ENCODE assay signal across 20 cellular contexts in the genomic region with DNA sequence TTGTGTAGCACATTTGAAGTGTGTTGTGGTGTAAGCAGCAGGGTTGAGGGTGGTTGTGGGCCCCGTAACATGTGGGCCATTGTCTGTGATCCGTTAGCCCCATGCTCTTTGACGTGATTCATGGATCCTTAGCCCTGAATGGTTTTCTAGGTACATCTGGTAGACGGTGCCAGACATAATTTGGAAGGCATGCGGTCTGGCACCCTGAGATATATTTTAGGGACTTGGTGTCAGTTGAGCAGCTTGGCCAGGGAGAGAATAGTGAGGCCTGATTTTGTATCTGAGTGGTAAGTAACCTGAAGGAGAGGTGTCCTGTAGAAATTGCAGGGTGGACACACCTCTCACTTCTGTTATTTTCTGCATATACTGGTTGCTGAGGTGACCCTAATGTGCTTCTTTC. TPM values are rescaled to one million over a fixed set of nuclear protein-coding genes. Genes with fewer than 3 reads are reported as not detected.
DNase-seq lines count a peak whose midpoint lies in the region; ATAC-seq and TF ChIP-seq lines count a peak whose summit lies in the region.
"Had no signal": no experiment of that assay in that cellular context is flagged by ENCODE, and none has a peak within 500 bp of the region (broad histone marks: within the 10 kb centered on the region; RNA-seq: fewer than 3 reads in every experiment).

No MANE protein-coding gene starts in this region.

- no peak for TF ChIP-seq EP300 in esophagus muscularis mucosa (IDR thresholded peaks at IDR 0.05)

- intact Hi-C loops in Right ventricle myocardium inferior (cut with DNase I) (no loop called here), right cardiac atrium (cut with DNase I) (no loop called here), esophagus muscularis mucosa (cut with DNase I) (no loop called here)

- 87% methylated on average over 5 of the region's 5 CpGs for WGBS in right cardiac atrium
- 93% methylated on average over 3 of the region's 5 CpGs for WGBS in esophagus muscularis mucosa

- H3K4me3 ChIP-seq in right cardiac atrium (ENCODE audit: low read length) (no peak overlapping the region), esophagus muscularis mucosa (no peak overlapping the region)
- H3K4me3 ChIP-seq: BLaER1, GM23338 had no signal

- no peaks in the 10 kb centered on the region for H3K36me3 ChIP-seq in esophagus muscularis mucosa
- H3K36me3 ChIP-seq: BLaER1 had no signal

- H3K4me1 ChIP-seq in right cardiac atrium (ENCODE audit: control insufficient read depth, insufficient read depth, low read length) (no peaks in the 10 kb centered on the region), esophagus muscularis mucosa (no peaks in the 10 kb centered on the region)
- H3K4me1 ChIP-seq: BLaER1 had no signal

- no peak overlapping the region for H3K27ac ChIP-seq in right cardiac atrium (ENCODE audit: low read length)
- no peak overlapping the region for H3K27ac ChIP-seq in esophagus muscularis mucosa (replicated peaks in 1 of 4)
- H3K27ac ChIP-seq: BLaER1 had no signal

- no peak for TF ChIP-seq CTCF in esophagus muscularis mucosa (IDR thresholded peaks at IDR 0.05)

- DNase-seq in Right ventricle myocardium inferior (ENCODE audit: missing footprints) (no peak), right cardiac atrium (no peak), G401 (ENCODE audit: low spot score) (peak; percentile 67), NCI-H446 treated with DMSO at 0.1 percent for 48 hours (lab: John Stamatoyannopoulos, UW) (peak; percentile 62), esophagus muscularis mucosa (ENCODE audit: extremely low spot score) (peak; percentile 88), epidermal melanocyte (ENCODE audit: insufficient read length, low spot score) (no peak), NCI-H146 (lab: John Stamatoyannopoulos, UW) (no peak)
- DNase-seq: 8988T; CD4-positive, alpha-beta memory T cell; DMS53; DND-41; EL had no signal

- ATAC-seq in Right ventricle myocardium inferior (peak; percentile 23), right cardiac atrium (no peak), GM18505 (IDR thresholded peaks at IDR 0.05; ENCODE audit: unreplicated experiment) (no peak)
- ATAC-seq: GM23338, HCT116, HepG2 had no signal

- H3K27me3 ChIP-seq in right cardiac atrium (ENCODE audit: control insufficient read depth, insufficient read depth) (no peaks in the 10 kb centered on the region), esophagus muscularis mucosa (no peaks in the 10 kb centered on the region)
- H3K27me3 ChIP-seq: BLaER1 had no signal

- in situ Hi-C loops in G401 (cut with HindIII; ENCODE audit: low sequenced_read_pairs) = no loop called here

- no peaks in the 10 kb centered on the region for H3K9me3 ChIP-seq in right cardiac atrium (ENCODE audit: control insufficient read depth, low read length)
- no peaks in the 10 kb centered on the region for H3K9me3 ChIP-seq in esophagus muscularis mucosa

- TF ChIP-seq POLR2A in esophagus muscularis mucosa (IDR thresholded peaks at IDR 0.05; ENCODE audit: low read depth) (no peak), GM18505 (IDR thresholded peaks at IDR 0.05; ENCODE audit: borderline replicate concordance, extremely low read depth, insufficient read depth, insufficient read length) (no peak)

RNA-seq across cellular contexts. Expression of a gene that starts 10.9 kb away (rescaled TPM):
- total RNA-seq in Right ventricle myocardium inferior = 0.51 TPM
- total RNA-seq in right cardiac atrium = under 1 TPM in 1 of 4 donors, not detected in 3; 0.14 TPM
- 0.07 TPM for polyA plus RNA-seq in right cardiac atrium
- not detected in 2 replicates for total RNA-seq in G401 (2014; rRNA removed; shearing (Covaris generic))
- 1 to 10 TPM; 3.3 to 6.7 (median 5.2) TPM for total RNA-seq in esophagus muscularis mucosa
- total RNA-seq: A673; CD4-positive, alpha-beta memory T cell had no signal
- polyA plus RNA-seq: CD14-positive monocyte; CD4-positive, alpha-beta memory T cell; HepG2; IgD-negative memory B cell had no signal

Comparison
In these comparisons a context has a peak if more than half of its experiments do, and no peak if none do; other contexts are left out.
1. DNase-seq: peak in G401 (single experiment), NCI-H446 treated with DMSO at 0.1 percent for 48 hours (single experiment) and esophagus muscularis mucosa (single experiment); none in Right ventricle myocardium inferior (single experiment), right cardiac atrium (0 of 3), epidermal melanocyte (single experiment) and NCI-H146 (single experiment).